In the genomic region with DNA sequence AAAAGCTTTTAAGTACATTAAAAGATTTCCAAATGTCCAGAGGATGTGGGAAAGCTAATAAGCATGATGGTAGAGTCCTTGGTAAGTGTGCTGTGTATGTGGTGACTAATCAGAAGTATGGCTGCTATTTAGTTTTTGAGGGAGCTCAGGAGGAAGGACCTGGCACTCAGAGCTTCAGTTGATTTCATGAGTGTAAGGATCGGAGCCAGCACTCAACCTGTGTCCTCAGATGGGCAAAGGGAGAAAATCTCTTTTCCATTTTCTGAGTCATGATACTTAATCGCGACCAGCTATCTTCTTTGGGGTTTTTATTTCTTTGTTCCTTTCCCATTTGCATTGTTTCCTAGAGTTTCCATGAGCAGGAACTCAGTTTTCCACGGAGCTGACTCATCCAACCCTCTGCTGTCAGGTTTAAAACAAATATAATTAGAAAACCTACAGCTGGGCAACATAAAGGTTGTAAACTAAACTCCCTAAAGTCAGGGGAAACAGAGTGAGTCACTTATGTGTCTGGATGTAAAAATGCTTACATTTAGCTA, we compare ENCODE assay signal across 12 cellular contexts.
A peak's percentile ranks its signal among the peaks of the same experiment; 100 is the strongest.
DNase-seq lines count a peak whose midpoint lies in the region; ATAC-seq, FAIRE-seq and TF ChIP-seq lines count a peak whose summit lies in the region.
"Had no signal": no experiment of that assay in that cellular context is flagged by ENCODE, and none has a peak within 500 bp of the region (broad histone marks: within the 10 kb centered on the region; RNA-seq: fewer than 3 reads in every experiment).

No MANE protein-coding gene starts in this region.

- peak overlapping the region; percentile 51 for H3K27ac ChIP-seq in foreskin keratinocyte
- peak overlapping the region in 2 of 3 donors; percentile 33 to 39 for H3K27ac ChIP-seq in thyroid gland
- H3K27ac ChIP-seq in pancreas = no peak overlapping the region
- H3K27ac ChIP-seq: uterus had no signal

- peaks cover 13% of the 10 kb centered on the region for H3K4me1 Mint-ChIP-seq in activated CD8-positive, alpha-beta T cell treated with anti-CD3 and anti-CD28 coated beads for 36 hours (ENCODE audit: low read depth)
- no peaks in the 10 kb centered on the region for H3K4me1 Mint-ChIP-seq in activated CD8-positive, alpha-beta T cell treated with anti-CD3 and anti-CD28 coated beads, Interleukin-2, amount 10 ng/mL, durations not matched to agents 7 days and 5 days (ENCODE audit: low read depth)

- no peaks in the 10 kb centered on the region for H3K27me3 Mint-ChIP-seq in activated CD8-positive, alpha-beta T cell treated with anti-CD3 and anti-CD28 coated beads for 36 hours
- no peaks in the 10 kb centered on the region for H3K27me3 Mint-ChIP-seq in activated CD8-positive, alpha-beta T cell treated with anti-CD3 and anti-CD28 coated beads, Interleukin-2, amount 10 ng/mL, durations not matched to agents 7 days and 5 days (ENCODE audit: low read depth)

- H3K36me3 Mint-ChIP-seq in activated CD8-positive, alpha-beta T cell treated with anti-CD3 and anti-CD28 coated beads for 36 hours (ENCODE audit: low read depth) = peaks cover 23% of the 10 kb centered on the region
- H3K36me3 Mint-ChIP-seq in activated CD8-positive, alpha-beta T cell treated with anti-CD3 and anti-CD28 coated beads, Interleukin-2, amount 10 ng/mL, durations not matched to agents 7 days and 5 days (ENCODE audit: low read depth) = peaks cover 3% of the 10 kb centered on the region

- H3K27me3 ChIP-seq in foreskin keratinocyte (no peaks in the 10 kb centered on the region), thyroid gland (no peaks in the 10 kb centered on the region), pancreas (no peaks in the 10 kb centered on the region)
- H3K27me3 ChIP-seq: BE2C, uterus had no signal

- H3K9me3 ChIP-seq in thyroid gland = no peaks in the 10 kb centered on the region
- H3K9me3 ChIP-seq in pancreas = no peaks in the 10 kb centered on the region
- H3K9me3 ChIP-seq: BE2C, uterus had no signal

- H3K36me3 ChIP-seq in thyroid gland (no peaks in the 10 kb centered on the region), pancreas (no peaks in the 10 kb centered on the region)
- H3K36me3 ChIP-seq: BE2C, uterus had no signal

- peak overlapping the region; percentile 43 for H3K27ac Mint-ChIP-seq in activated CD8-positive, alpha-beta T cell treated with anti-CD3 and anti-CD28 coated beads for 36 hours
- no peak overlapping the region for H3K27ac Mint-ChIP-seq in activated CD8-positive, alpha-beta T cell treated with anti-CD3 and anti-CD28 coated beads, Interleukin-2, amount 10 ng/mL, durations not matched to agents 7 days and 5 days

- WGBS in thyroid gland, 2 donors = 71 to 84% methylated on average over 4 of the region's 4 CpGs
- WGBS in pancreas, 2 donors = 82 to 85% methylated on average over 4 of the region's 4 CpGs

- ATAC-seq in activated CD8-positive, alpha-beta T cell treated with anti-CD3 and anti-CD28 coated beads for 36 hours = peak; percentile 37
- no peak for ATAC-seq in activated CD8-positive, alpha-beta T cell treated with anti-CD3 and anti-CD28 coated beads, Interleukin-2, amount 10 ng/mL, durations not matched to agents 7 days and 5 days
- ATAC-seq in foreskin keratinocyte (peak; percentile 93), GM21360 (IDR thresholded peaks at IDR 0.05; ENCODE audit: unreplicated experiment) (no peak), pancreas (no peak)

- TF ChIP-seq CTCF in activated CD8-positive, alpha-beta T cell treated with anti-CD3 and anti-CD28 coated beads for 36 hours (IDR thresholded peaks at IDR 0.05) = no peak
- TF ChIP-seq CTCF in foreskin keratinocyte (conservative IDR thresholded peaks at IDR 0.05) = no peak
- TF ChIP-seq CTCF in thyroid gland (IDR thresholded peaks at IDR 0.05) = no peak
- TF ChIP-seq CTCF in pancreas (IDR thresholded peaks at IDR 0.05) = no peak

- intact Hi-C loops in activated CD8-positive, alpha-beta T cell treated with anti-CD3 and anti-CD28 coated beads for 36 hours (cut with micrococcal nuclease) = no loop called here
- intact Hi-C loops in thyroid gland (cut with DNase I) (no loop called here), pancreas (cut with DNase I) (no loop called here)

- H3K4me3 ChIP-seq in thyroid gland (replicated peaks in 1 of 3) = no peak overlapping the region
- no peak overlapping the region for H3K4me3 ChIP-seq in pancreas
- H3K4me3 ChIP-seq: uterus had no signal

- POLR2A ChIA-PET in activated CD8-positive, alpha-beta T cell treated with anti-CD3 and anti-CD28 coated beads for 36 hours (lab: Charles Lee) = no interaction called here
- POLR2A ChIA-PET in activated CD8-positive, alpha-beta T cell treated with anti-CD3 and anti-CD28 coated beads, Interleukin-2, amount 10 ng/mL, durations not matched to agents 7 days and 5 days (lab: Charles Lee) = no interaction called here

- H3K4me1 ChIP-seq in foreskin keratinocyte = peaks cover 14% of the 10 kb centered on the region
- peaks cover 13 to 19% of the 10 kb centered on the region in 2 donors for H3K4me1 ChIP-seq in thyroid gland
- no peaks in the 10 kb centered on the region for H3K4me1 ChIP-seq in pancreas
- H3K4me1 ChIP-seq: BE2C, uterus had no signal

- H3K9me3 Mint-ChIP-seq in activated CD8-positive, alpha-beta T cell treated with anti-CD3 and anti-CD28 coated beads for 36 hours = no peaks in the 10 kb centered on the region
- no peaks in the 10 kb centered on the region for H3K9me3 Mint-ChIP-seq in activated CD8-positive, alpha-beta T cell treated with anti-CD3 and anti-CD28 coated beads, Interleukin-2, amount 10 ng/mL, durations not matched to agents 7 days and 5 days (ENCODE audit: insufficient read depth)

- no peak for FAIRE-seq in pancreas (lab: Jason Lieb, UNC)

- CTCF ChIA-PET in activated CD8-positive, alpha-beta T cell treated with anti-CD3 and anti-CD28 coated beads for 36 hours (lab: Charles Lee) = interaction anchor here (1.5 to 2.0 kb wide), 2 partner anchors 15 to 17 kb away, joined by 3 to 10 read pairs; no protein-coding TSS in a partner anchor
- CTCF ChIA-PET in activated CD8-positive, alpha-beta T cell treated with anti-CD3 and anti-CD28 coated beads, Interleukin-2, amount 10 ng/mL, durations not matched to agents 7 days and 5 days (lab: Charles Lee) = interaction anchor here (1.0 to 1.6 kb wide), 3 partner anchors 9 to 67 kb away, joined by 3 to 7 read pairs (median 4); no protein-coding TSS in a partner anchor

- DNase-seq in activated CD8-positive, alpha-beta T cell treated with anti-CD3 and anti-CD28 coated beads for 36 hours = no peak
- no peak for DNase-seq in activated CD8-positive, alpha-beta T cell treated with anti-CD3 and anti-CD28 coated beads, Interleukin-2, amount 10 ng/mL, durations not matched to agents 7 days and 5 days
- peak; percentile 70 for DNase-seq in T1000 (lab: John Stamatoyannopoulos, UW)
- peak; percentile 80 to 88 for DNase-seq in foreskin keratinocyte
- DNase-seq in thyroid gland = peak; percentile 31 to 32
- DNase-seq in pancreas = no peak
- DNase-seq in NCI-H187 (lab: John Stamatoyannopoulos, UW) = no peak
- DNase-seq: activated gamma-delta T cell, BE2C, H7, uterus had no signal

- no peak overlapping the region for H3K4me3 Mint-ChIP-seq in activated CD8-positive, alpha-beta T cell treated with anti-CD3 and anti-CD28 coated beads for 36 hours
- H3K4me3 Mint-ChIP-seq in activated CD8-positive, alpha-beta T cell treated with anti-CD3 and anti-CD28 coated beads, Interleukin-2, amount 10 ng/mL, durations not matched to agents 7 days and 5 days = no peak overlapping the region

- no peak for TF ChIP-seq POLR2A in thyroid gland (IDR thresholded peaks at IDR 0.05)

Comparison
In these comparisons a context has a peak if more than half of its experiments do, and no peak if none do; other contexts are left out.
1. ATAC-seq: peak in activated CD8-positive, alpha-beta T cell treated with anti-CD3 and anti-CD28 coated beads for 36 hours (single experiment) and foreskin keratinocyte (single experiment); none in activated CD8-positive, alpha-beta T cell treated with anti-CD3 and anti-CD28 coated beads, Interleukin-2, amount 10 ng/mL, durations not matched to agents 7 days and 5 days (single experiment), GM21360 (single experiment) and pancreas (0 of 4).
2. DNase-seq: peak in T1000 (single experiment), foreskin keratinocyte (2 of 2) and thyroid gland (2 of 2); none in activated CD8-positive, alpha-beta T cell treated with anti-CD3 and anti-CD28 coated beads for 36 hours (single experiment), activated CD8-positive, alpha-beta T cell treated with anti-CD3 and anti-CD28 coated beads, Interleukin-2, amount 10 ng/mL, durations not matched to agents 7 days and 5 days (single experiment), pancreas (0 of 6) and NCI-H187 (0 of 2).
3. H3K27ac ChIP-seq: peak in foreskin keratinocyte (single experiment) and thyroid gland (2 of 3); none in pancreas (0 of 4).